In genomic region chr7:8212638-8213037, GRCh38 we compare ENCODE assay signal across 27 cellular contexts. TPM values are rescaled to one million over a fixed set of nuclear protein-coding genes. Genes with fewer than 3 reads are reported as not detected.
A peak's percentile ranks its signal among the peaks of the same experiment; 100 is the strongest.
DNase-seq lines count a peak whose midpoint lies in the region; ATAC-seq and TF ChIP-seq lines count a peak whose summit lies in the region.
"Had no signal": no experiment of that assay in that cellular context is flagged by ENCODE, and none has a peak within 500 bp of the region (broad histone marks: within the 10 kb centered on the region; RNA-seq: fewer than 3 reads in every experiment).

No MANE protein-coding gene starts in this region.

- no peak for TF ChIP-seq POLR2A in breast epithelium (IDR thresholded peaks at IDR 0.05)

- intact Hi-C loops in right cardiac atrium (cut with DNase I) = loop anchor here in 2 of 4 donors (10.0 kb wide), 2 partner anchors 528 to 548 kb away; no protein-coding TSS in a partner anchor
- intact Hi-C loops in breast epithelium (cut with DNase I; ENCODE audit: low total_unique reads) = no loop called here

- peak; percentile 46 to 66 for ATAC-seq in right cardiac atrium
- ATAC-seq: effector memory CD8-positive, alpha-beta T cell; sciatic nerve; stimulated activated naive B cell treated with anti-CD40 and anti-IgM and Interleukin-4, amounts not matched to agents 10 μg/mL and 1 μg/mL and 100 μg/mL, for 72 hours had no signal

- H3K9me3 ChIP-seq in right cardiac atrium (ENCODE audit: control insufficient read depth, low read length) = no peaks in the 10 kb centered on the region
- H3K9me3 ChIP-seq in breast epithelium = no peaks in the 10 kb centered on the region
- H3K9me3 ChIP-seq: Caco-2, SJCRH30, thoracic aorta, vagina had no signal

- H3K4me1 ChIP-seq in right cardiac atrium (ENCODE audit: control insufficient read depth, insufficient read depth, low read length) (no peaks in the 10 kb centered on the region), breast epithelium (no peaks in the 10 kb centered on the region)
- H3K4me1 ChIP-seq: Caco-2, SJCRH30 had no signal

- H3K27ac ChIP-seq in right cardiac atrium (ENCODE audit: low read length) = no peak overlapping the region
- no peak overlapping the region for H3K27ac ChIP-seq in breast epithelium
- H3K27ac ChIP-seq: KMS-11, neural progenitor cell, SJCRH30, thoracic aorta, vagina had no signal

- H3K27me3 ChIP-seq in right cardiac atrium (ENCODE audit: control insufficient read depth, insufficient read depth) (no peaks in the 10 kb centered on the region), breast epithelium (no peaks in the 10 kb centered on the region)
- H3K27me3 ChIP-seq: neural progenitor cell, vagina had no signal

- H3K36me3 ChIP-seq in breast epithelium = no peaks in the 10 kb centered on the region
- H3K36me3 ChIP-seq: neural progenitor cell, SJCRH30, thoracic aorta, vagina had no signal

- no peak overlapping the region for H3K4me3 ChIP-seq in right cardiac atrium (ENCODE audit: low read length)
- H3K4me3 ChIP-seq in breast epithelium = no peak overlapping the region
- H3K4me3 ChIP-seq: neural progenitor cell, SJCRH30, thoracic aorta, vagina had no signal

- DNase-seq in COR-L47 (lab: John Stamatoyannopoulos, UW) = peak; percentile 73
- DNase-seq in HuH-7 (ENCODE audit: low spot score) = peak; percentile 39
- peak; percentile 88 to 90 for DNase-seq in NCI-H446 (lab: John Stamatoyannopoulos, UW)
- DNase-seq in right cardiac atrium = peak in 2 of 3 donors; percentile 19 to 45
- DNase-seq in stimulated activated CD4-positive, alpha-beta T cell treated with anti-CD3 and anti-CD28 coated beads, Interleukin-4, amount 100 ng/mL, for 24 hours = no peak
- no peak for DNase-seq in breast epithelium (ENCODE audit: low spot score in 2 of 2)
- no peak for DNase-seq in SIG-M5 (lab: John Stamatoyannopoulos, UW)
- DNase-seq in activated naive CD4-positive, alpha-beta T cell treated with anti-CD3 and anti-CD28 coated beads, Interleukin-2, amount 50 U/mL, for 16 hours = no peak
- DNase-seq: activated CD4-positive, alpha-beta T cell treated with anti-CD3 and anti-CD28 coated beads, Interleukin-2, amount 50 U/mL, for 48 hours; activated naive CD4-positive, alpha-beta T cell treated with anti-CD3 and anti-CD28 coated beads, Interleukin-2, amount 10 ng/mL, durations not matched to agents 7 days and 5 days; Caco-2; cortex of kidney; DND-41; effector memory CD8-positive, alpha-beta T cell; erythroblast; head of caudate nucleus; kidney; NCI-H187 treated with DMSO at 0.1 percent for 48 hours; NCI-H510A treated with DMSO at 0.1 percent for 48 hours; SJCRH30; stimulated activated naive B cell treated with anti-CD40 and anti-IgM and Interleukin-4, amounts not matched to agents 10 μg/mL and 1 μg/mL and 100 μg/mL, for 72 hours; T1000 had no signal

- 62% methylated on average over 5 of the region's 5 CpGs for WGBS in right cardiac atrium

- no peak for TF ChIP-seq CTCF in breast epithelium (IDR thresholded peaks at IDR 0.05)

RNA-seq across cellular contexts. Expression of gene ICA1, which starts 49.3 kb away (rescaled TPM):
- total RNA-seq in right cardiac atrium = 10 to 100 TPM; 70.0 to 98.2 (median 73.7) TPM
- 36.8 TPM for polyA plus RNA-seq in right cardiac atrium
- total RNA-seq in breast epithelium = 10 to 100 TPM; 22.1 to 70.1 (median 45.7) TPM
- total RNA-seq: SJCRH30 had no signal

Comparison
In these comparisons a context has a peak if more than half of its experiments do, and no peak if none do; other contexts are left out.
1. DNase-seq: peak in COR-L47 (single experiment), HuH-7 (single experiment), NCI-H446 (2 of 2) and right cardiac atrium (2 of 3); none in stimulated activated CD4-positive, alpha-beta T cell treated with anti-CD3 and anti-CD28 coated beads, Interleukin-4, amount 100 ng/mL, for 24 hours (single experiment), breast epithelium (0 of 2), SIG-M5 (single experiment) and activated naive CD4-positive, alpha-beta T cell treated with anti-CD3 and anti-CD28 coated beads, Interleukin-2, amount 50 U/mL, for 16 hours (single experiment).